11 cellular contexts compared by ENCODE assay signal in genomic region chr11:118892515-118892914, GRCh38. TPM values are rescaled to one million over a fixed set of nuclear protein-coding genes. Genes with fewer than 3 reads are reported as not detected.
A peak's percentile ranks its signal among the peaks of the same experiment; 100 is the strongest.
DNase-seq lines count a peak whose midpoint lies in the region; ATAC-seq, FAIRE-seq and TF ChIP-seq lines count a peak whose summit lies in the region.
"Had no signal": no experiment of that assay in that cellular context is flagged by ENCODE, and none has a peak within 500 bp of the region (broad histone marks: within the 10 kb centered on the region; RNA-seq: fewer than 3 reads in every experiment).

No MANE protein-coding gene starts in this region.

- peaks cover 8% of the 10 kb centered on the region for H3K27me3 Mint-ChIP-seq in activated CD4-positive, alpha-beta memory T cell treated with anti-CD3 and anti-CD28 coated beads, Interleukin-2, amount 10 ng/mL, durations not matched to agents 7 days and 5 days
- no peaks in the 10 kb centered on the region for H3K27me3 Mint-ChIP-seq in naive thymus-derived CD4-positive, alpha-beta T cell

- peaks cover 13% of the 10 kb centered on the region for H3K36me3 Mint-ChIP-seq in activated CD4-positive, alpha-beta memory T cell treated with anti-CD3 and anti-CD28 coated beads, Interleukin-2, amount 10 ng/mL, durations not matched to agents 7 days and 5 days (ENCODE audit: low read depth)
- peaks cover 0 to 26% (median 6%) of the 10 kb centered on the region in 5 donors for H3K36me3 Mint-ChIP-seq in naive thymus-derived CD4-positive, alpha-beta T cell

- peak overlapping the region; percentile 11 for H3K4me3 Mint-ChIP-seq in activated CD4-positive, alpha-beta memory T cell treated with anti-CD3 and anti-CD28 coated beads, Interleukin-2, amount 10 ng/mL, durations not matched to agents 7 days and 5 days
- H3K4me3 Mint-ChIP-seq in naive thymus-derived CD4-positive, alpha-beta T cell: peak overlapping the region; percentile 63 to 86 (median 79)

- H3K9me3 ChIP-seq in naive thymus-derived CD4-positive, alpha-beta T cell (ENCODE audit: control insufficient read depth in 2 of 3, low read length in 3 of 3): no peaks in the 10 kb centered on the region
- no peaks in the 10 kb centered on the region for H3K9me3 ChIP-seq in colonic mucosa

- H3K4me1 ChIP-seq in naive thymus-derived CD4-positive, alpha-beta T cell (ENCODE audit: control insufficient read depth in 2 of 2, insufficient read depth in 2 of 2, low read length in 2 of 2): peaks cover 79 to 84% of the 10 kb centered on the region in 2 donors
- H3K4me1 ChIP-seq in colonic mucosa: no peaks in the 10 kb centered on the region

- intact Hi-C loops in naive thymus-derived CD4-positive, alpha-beta T cell (cut with micrococcal nuclease): loop anchor here (1.0 to 5.0 kb wide), 7 partner anchors 14 to 202 kb away; partner anchors contain the start of gene DDX6 (in 2 of the 2)
- intact Hi-C loops in colonic mucosa (cut with DNase I): loop anchor here (10.0 kb wide), 1 partner anchor 98 kb away; the partner anchor contains the start of gene DDX6

- H3K9me3 Mint-ChIP-seq in activated CD4-positive, alpha-beta memory T cell treated with anti-CD3 and anti-CD28 coated beads, Interleukin-2, amount 10 ng/mL, durations not matched to agents 7 days and 5 days: no peaks in the 10 kb centered on the region
- H3K9me3 Mint-ChIP-seq in naive thymus-derived CD4-positive, alpha-beta T cell: peaks cover 0 to 3% (median 0%) of the 10 kb centered on the region in 11 donors

- peak; percentile 59 for FAIRE-seq in GM18507 (lab: Jason Lieb, UNC)

- peak overlapping the region; percentile 38 for H3K4me3 ChIP-seq in naive thymus-derived CD4-positive, alpha-beta T cell (ENCODE audit: low read length)
- H3K4me3 ChIP-seq in colonic mucosa: no peak overlapping the region

- peak overlapping the region; percentile 94 for H3K27ac ChIP-seq in naive thymus-derived CD4-positive, alpha-beta T cell (ENCODE audit: low read depth, low read length)
- no peak overlapping the region for H3K27ac ChIP-seq in colonic mucosa

- H3K4me1 Mint-ChIP-seq in activated CD4-positive, alpha-beta memory T cell treated with anti-CD3 and anti-CD28 coated beads, Interleukin-2, amount 10 ng/mL, durations not matched to agents 7 days and 5 days: peaks cover 63% of the 10 kb centered on the region
- peaks cover 72 to 100% (median 91%) of the 10 kb centered on the region in 7 donors for H3K4me1 Mint-ChIP-seq in naive thymus-derived CD4-positive, alpha-beta T cell

- TF ChIP-seq CTCF in colonic mucosa (IDR thresholded peaks at IDR 0.05): no peak

- H3K9ac ChIP-seq in colonic mucosa (ENCODE audit: low read depth in 2 of 2, low read length in 2 of 2): no peak overlapping the region

- H3K27ac Mint-ChIP-seq in activated CD4-positive, alpha-beta memory T cell treated with anti-CD3 and anti-CD28 coated beads, Interleukin-2, amount 10 ng/mL, durations not matched to agents 7 days and 5 days: peak overlapping the region; percentile 66
- peak overlapping the region; percentile 85 to 99 (median 97) for H3K27ac Mint-ChIP-seq in naive thymus-derived CD4-positive, alpha-beta T cell

- POLR2A ChIA-PET in activated CD4-positive, alpha-beta memory T cell treated with anti-CD3 and anti-CD28 coated beads, Interleukin-2, amount 10 ng/mL, durations not matched to agents 7 days and 5 days (lab: Charles Lee): interaction anchor here (1.1 to 6.7 kb wide), 4 partner anchors 20 to 102 kb away, joined by 3 to 99 read pairs (median 20); partner anchors contain the start of gene DDX6
- POLR2A ChIA-PET in naive thymus-derived CD4-positive, alpha-beta T cell (lab: Charles Lee): interaction anchor here (1.0 to 2.9 kb wide), 8 partner anchors 14 to 187 kb away, joined by 3 to 15 read pairs (median 4); partner anchors contain the start of gene CENATAC

- H3K27me3 ChIP-seq in naive thymus-derived CD4-positive, alpha-beta T cell (ENCODE audit: control insufficient read depth in 2 of 2, insufficient read depth in 2 of 2, low read length in 2 of 2): no peaks in the 10 kb centered on the region
- H3K27me3 ChIP-seq in colonic mucosa: no peaks in the 10 kb centered on the region

- CTCF ChIA-PET in activated CD4-positive, alpha-beta memory T cell treated with anti-CD3 and anti-CD28 coated beads, Interleukin-2, amount 10 ng/mL, durations not matched to agents 7 days and 5 days (lab: Charles Lee): interaction anchor here (0.9 to 2.0 kb wide), 2 partner anchors 20 to 100 kb away, joined by 3 to 6 read pairs; no protein-coding TSS in a partner anchor
- CTCF ChIA-PET in naive thymus-derived CD4-positive, alpha-beta T cell (lab: Charles Lee): interaction anchor here (0.6 to 5.9 kb wide), 5 partner anchors 15 to 187 kb away, joined by 3 to 68 read pairs (median 7); partner anchors contain the start of gene DDX6

- ATAC-seq in naive thymus-derived CD4-positive, alpha-beta T cell: peak; percentile 64
- no peak for ATAC-seq in HG02852 (IDR thresholded peaks at IDR 0.05; ENCODE audit: unreplicated experiment)
- no peak for ATAC-seq in HG03565 (IDR thresholded peaks at IDR 0.05; ENCODE audit: unreplicated experiment)

- H3K36me3 ChIP-seq in naive thymus-derived CD4-positive, alpha-beta T cell (ENCODE audit: control insufficient read depth in 2 of 3, insufficient read depth in 3 of 3, low read length in 3 of 3): peaks cover 0 to 9% (median 0%) of the 10 kb centered on the region in 3 experiments
- no peaks in the 10 kb centered on the region for H3K36me3 ChIP-seq in colonic mucosa

- DNase-seq in GM18507 (ENCODE audit: extremely low spot score, insufficient read length, low read depth) (no peak), NCI-H2029 (lab: John Stamatoyannopoulos, UW) (peak; percentile 84), colonic mucosa (no peak)
- DNase-seq in activated CD4-positive, alpha-beta memory T cell treated with anti-CD3 and anti-CD28 coated beads, Interleukin-2, amount 10 ng/mL, durations not matched to agents 7 days and 5 days: peak; percentile 60
- peak in 7 of 9 donors; percentile 66 to 83 (median 76) for DNase-seq in naive thymus-derived CD4-positive, alpha-beta T cell
- DNase-seq: hippocampal formation, Kasumi-1 had no signal

RNA-seq across cellular contexts. Expression of gene CXCR5, which starts 8.8 kb away (rescaled TPM):
- under 1 TPM; 0.83 to 0.86 TPM for total RNA-seq in activated CD4-positive, alpha-beta memory T cell treated with anti-CD3 and anti-CD28 coated beads, Interleukin-2, amount 10 ng/mL, durations not matched to agents 7 days and 5 days
- total RNA-seq in naive thymus-derived CD4-positive, alpha-beta T cell: 1 to 10 TPM in 4 of 5 experiments, under 1 TPM in 1; 0.41 to 2.9 (median 2.1) TPM
- 1 to 10 TPM in 1 of 2 donors, under 1 TPM in 1; 0.60 to 1.1 TPM for polyA plus RNA-seq in naive thymus-derived CD4-positive, alpha-beta T cell
- total RNA-seq in colonic mucosa: under 1 TPM; 0.05 to 0.19 TPM
- total RNA-seq: cerebellum, osteocyte had no signal

RNA-seq across cellular contexts. Expression of gene BCL9L, which starts 33.2 kb away (rescaled TPM):
- 10 to 100 TPM; 56.8 to 62.5 TPM for total RNA-seq in activated CD4-positive, alpha-beta memory T cell treated with anti-CD3 and anti-CD28 coated beads, Interleukin-2, amount 10 ng/mL, durations not matched to agents 7 days and 5 days
- total RNA-seq in naive thymus-derived CD4-positive, alpha-beta T cell: 100 to 1,000 TPM in 4 of 5 experiments, 10 to 100 TPM in 1; 67.8 to 269 (median 266) TPM
- polyA plus RNA-seq in naive thymus-derived CD4-positive, alpha-beta T cell: 1 to 10 TPM; 6.7 to 7.2 TPM
- total RNA-seq in colonic mucosa: 10 to 100 TPM; 31.4 to 37.4 TPM

Comparison
In these comparisons a context has a peak if more than half of its experiments do, and no peak if none do; other contexts are left out.
1. DNase-seq: peak in NCI-H2029 (single experiment), activated CD4-positive, alpha-beta memory T cell treated with anti-CD3 and anti-CD28 coated beads, Interleukin-2, amount 10 ng/mL, durations not matched to agents 7 days and 5 days (single experiment) and naive thymus-derived CD4-positive, alpha-beta T cell (7 of 9); none in GM18507 (single experiment) and colonic mucosa (single experiment).